Comparison of ENCODE assay signal across 23 cellular contexts in the genomic region with DNA sequence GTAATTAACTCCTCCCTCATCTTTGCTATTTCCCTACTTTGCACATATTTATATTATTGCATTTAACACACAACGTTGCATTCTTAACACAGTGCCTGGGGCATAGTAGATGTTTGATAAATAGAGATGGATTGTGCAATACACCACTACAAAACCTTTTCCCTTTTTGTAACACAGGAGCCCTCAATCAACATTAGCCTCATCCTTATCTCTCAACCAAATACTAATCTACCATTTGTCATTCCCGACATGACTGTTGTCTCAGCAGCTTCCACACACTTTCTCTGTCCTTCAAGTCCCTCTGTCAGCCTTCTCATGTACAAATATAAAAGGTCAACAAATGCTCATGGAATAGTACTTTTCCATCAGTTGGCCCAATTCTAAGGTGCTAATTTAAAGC.
"Had no signal": no experiment of that assay in that cellular context is flagged by ENCODE, and none has a peak within 500 bp of the region (broad histone marks: within the 10 kb centered on the region; RNA-seq: fewer than 3 reads in every experiment).

No MANE protein-coding gene starts in this region.

- H3K27me3 Mint-ChIP-seq: activated naive CD4-positive, alpha-beta T cell treated with anti-CD3 and anti-CD28 coated beads, Interleukin-2, amount 50 U/mL, for 24 hours had no signal

- H3K27ac ChIP-seq: brain microvascular endothelial cell, foreskin keratinocyte, left lung, ovary, prostate gland, spleen, testis, upper lobe of left lung had no signal

- H3K36me3 ChIP-seq: brain microvascular endothelial cell, left lung, ovary, prostate gland, spleen, upper lobe of left lung had no signal

- H3K4me3 Mint-ChIP-seq: activated naive CD4-positive, alpha-beta T cell treated with anti-CD3 and anti-CD28 coated beads, Interleukin-2, amount 50 U/mL, for 24 hours; natural killer cell; WTC11 had no signal

- H3K36me3 Mint-ChIP-seq: activated naive CD4-positive, alpha-beta T cell treated with anti-CD3 and anti-CD28 coated beads, Interleukin-2, amount 50 U/mL, for 24 hours; natural killer cell; WTC11 had no signal

- H3K27ac Mint-ChIP-seq: activated naive CD4-positive, alpha-beta T cell treated with anti-CD3 and anti-CD28 coated beads, Interleukin-2, amount 50 U/mL, for 24 hours; natural killer cell; WTC11 had no signal

- H3K9me3 ChIP-seq: left lung, ovary, prostate gland, spleen, testis, upper lobe of left lung had no signal

- FAIRE-seq: kidney had no signal

- H3K4me3 ChIP-seq: left lung, lung, ovary, prostate gland, spleen, testis, upper lobe of left lung had no signal

- H3K4me1 ChIP-seq: left lung, prostate gland, spleen, testis, upper lobe of left lung had no signal

- ATAC-seq: foreskin keratinocyte, left lung, natural killer cell, WTC11 had no signal

- H3K4me1 Mint-ChIP-seq: activated naive CD4-positive, alpha-beta T cell treated with anti-CD3 and anti-CD28 coated beads, Interleukin-2, amount 50 U/mL, for 24 hours; natural killer cell had no signal

- H3K27me3 ChIP-seq: brain microvascular endothelial cell, foreskin keratinocyte, left lung, ovary, spleen, testis, upper lobe of left lung had no signal

- DNase-seq: activated gamma-delta T cell treated with Interleukin-2 at 50 U/mL for 16 hours; activated T-cell treated with anti-CD3 and anti-CD28 coated beads, Interleukin-2, amount 50 U/mL, for 1 hour; aorta; brain microvascular endothelial cell; caudate nucleus; dermis blood vessel endothelial cell; effector CD8-positive, alpha-beta T cell; erythroblast; foreskin keratinocyte; kidney; left lung; midbrain; natural killer cell; ovary; spleen; stimulated activated CD4-positive, alpha-beta T cell treated with anti-CD3 and anti-CD28 coated beads, Interleukin-4, amount 100 ng/mL, for 1 hour; stimulated activated naive CD4-positive, alpha-beta T cell; testis; upper lobe of left lung had no signal

- H3K9me3 Mint-ChIP-seq: activated naive CD4-positive, alpha-beta T cell treated with anti-CD3 and anti-CD28 coated beads, Interleukin-2, amount 50 U/mL, for 24 hours; WTC11 had no signal
